ENCODE assay signal across 16 cellular contexts in genomic region chr13:113023694-113024430, GRCh38. TPM values are rescaled to one million over a fixed set of nuclear protein-coding genes. Genes with fewer than 3 reads are reported as not detected.
A peak's percentile ranks its signal among the peaks of the same experiment; 100 is the strongest.
DNase-seq lines count a peak whose midpoint lies in the region; ATAC-seq and TF ChIP-seq lines count a peak whose summit lies in the region.
"Had no signal": no experiment of that assay in that cellular context is flagged by ENCODE, and none has a peak within 500 bp of the region (broad histone marks: within the 10 kb centered on the region; RNA-seq: fewer than 3 reads in every experiment).

No MANE protein-coding gene starts in this region.

- H3K9me2 ChIP-seq in GM23338 (ENCODE audit: insufficient read depth), result no peaks in the 10 kb centered on the region

- H3K27ac ChIP-seq in GM23338 (ENCODE audit: low read depth) (peak overlapping the region; percentile 79), Panc1 (ENCODE audit: low read length) (no peak overlapping the region), neural progenitor cell (no peak overlapping the region)
- H3K27ac ChIP-seq: KMS-11, SJCRH30 had no signal

- H3F3A ChIP-seq in GM23338 (replicated peaks; ENCODE audit: low read depth) (0 out of 2 replicates have a peak, but pooled peaks cover 4% of the 10 kb centered on the region), neural progenitor cell (ENCODE audit: low read depth) (peaks cover 25% of the 10 kb centered on the region)

- H3K36me3 ChIP-seq in GM23338 (ENCODE audit: insufficient read depth) (no peaks in the 10 kb centered on the region), Panc1 (ENCODE audit: control insufficient read depth, insufficient read depth, low read length) (no peaks in the 10 kb centered on the region), neural progenitor cell (no peaks in the 10 kb centered on the region)
- H3K36me3 ChIP-seq: MG63, SJCRH30 had no signal

- no peak for TF ChIP-seq CTCF in GM23338 (conservative IDR thresholded peaks at IDR 0.05; ENCODE audit: low read depth in 2 of 2)
- TF ChIP-seq CTCF in Panc1 (IDR thresholded peaks at IDR 0.05), result no peak
- TF ChIP-seq CTCF in neural progenitor cell (IDR thresholded peaks at IDR 0.05), result no peak

- no peaks in the 10 kb centered on the region for H3K79me2 ChIP-seq in GM23338 (replicated peaks; ENCODE audit: insufficient read depth)
- H3K79me2 ChIP-seq in neural progenitor cell (ENCODE audit: low read depth), result no peaks in the 10 kb centered on the region

- no peaks in the 10 kb centered on the region for H3K27me3 ChIP-seq in GM23338 (ENCODE audit: insufficient read depth)
- no peaks in the 10 kb centered on the region for H3K27me3 ChIP-seq in Panc1 (ENCODE audit: control insufficient read depth, insufficient read depth, low read length)
- H3K27me3 ChIP-seq in neural progenitor cell, result no peaks in the 10 kb centered on the region
- H3K27me3 ChIP-seq: SJCRH30 had no signal

- H4K20me1 ChIP-seq in GM23338 (replicated peaks; ENCODE audit: insufficient read depth), result no peaks in the 10 kb centered on the region
- H4K20me1 ChIP-seq in neural progenitor cell (ENCODE audit: low read depth), result peaks cover 31% of the 10 kb centered on the region

- ATAC-seq in GM23338 (no peak), Panc1 (0 out of 2 replicates have a peak, but pooled peaks have one; percentile 32), left colon (peak; percentile 6), HG03045 (IDR thresholded peaks at IDR 0.05; ENCODE audit: unreplicated experiment) (no peak), HG03342 (IDR thresholded peaks at IDR 0.05; ENCODE audit: unreplicated experiment) (no peak)

- H3K4me3 Mint-ChIP-seq in GM23338 (no peak overlapping the region), neural progenitor cell (peak overlapping the region; percentile 88)

- H3K4me1 Mint-ChIP-seq in GM23338, result peaks cover 16% of the 10 kb centered on the region
- H3K4me1 Mint-ChIP-seq in neural progenitor cell, result peaks cover 34% of the 10 kb centered on the region

- no peak overlapping the region for H3K4me3 ChIP-seq in GM23338
- H3K4me3 ChIP-seq in Panc1 (ENCODE audit: low read depth in 2 of 2, low read length in 2 of 2), result no peak overlapping the region
- no peak overlapping the region for H3K4me3 ChIP-seq in neural progenitor cell
- H3K4me3 ChIP-seq: MG63, SJCRH30 had no signal

- intact Hi-C loops in Panc1 (cut with micrococcal nuclease; ENCODE audit: unreplicated experiment) (no loop called here), left colon (cut with DNase I, micrococcal nuclease) (no loop called here)

- DNase-seq in GM23338 (ENCODE audit: low spot score) (no peak), Panc1 (ENCODE audit: low read depth, low spot score) (no peak), left colon (no peak), neural progenitor cell (ENCODE audit: low spot score) (no peak), NCI-H146 (lab: John Stamatoyannopoulos, UW) (no peak), NCI-H1417 treated with DMSO at 0.1 percent for 48 hours (lab: John Stamatoyannopoulos, UW) (no peak)
- DNase-seq: DMS53, HCEC 1CT, MG63, NCI-H1092 treated with DMSO at 0.1 percent for 48 hours, NCI-H1930, NCI-H510A treated with DMSO at 0.1 percent for 48 hours had no signal

- H3K9me3 Mint-ChIP-seq in GM23338, result no peaks in the 10 kb centered on the region
- peaks cover 4% of the 10 kb centered on the region for H3K9me3 Mint-ChIP-seq in neural progenitor cell

- H3K9ac ChIP-seq in neural progenitor cell, result no peak overlapping the region
- H3K9ac ChIP-seq: KMS-11 had no signal

- in situ Hi-C loops in Panc1 (cut with HindIII; ENCODE audit: low pct_unique_long_range_greater_than_20kb, low sequenced_read_pairs), result no loop called here

- H3K27me3 Mint-ChIP-seq in GM23338 (ENCODE audit: insufficient read depth, low read depth, poor library complexity) (no peaks in the 10 kb centered on the region), neural progenitor cell (ENCODE audit: insufficient read depth, low read depth) (peaks cover 27% of the 10 kb centered on the region)

- H3K4me1 ChIP-seq in GM23338 (ENCODE audit: insufficient read depth), result peaks cover 8% of the 10 kb centered on the region; the same call in 1 of the 2 replicates
- no peaks in the 10 kb centered on the region for H3K4me1 ChIP-seq in Panc1 (ENCODE audit: control insufficient read depth, insufficient read depth, low read length)
- peaks cover 25% of the 10 kb centered on the region for H3K4me1 ChIP-seq in neural progenitor cell
- H3K4me1 ChIP-seq: SJCRH30 had no signal

- POLR2A ChIA-PET in Panc1 (lab: Charles Lee), result no interaction called here

- H3K9me3 ChIP-seq in Panc1 (ENCODE audit: control insufficient read depth, insufficient read depth, low read depth, low read length) (no peaks in the 10 kb centered on the region), neural progenitor cell (ENCODE audit: low read depth) (no peaks in the 10 kb centered on the region)
- H3K9me3 ChIP-seq: MG63, SJCRH30 had no signal

- H3K27ac Mint-ChIP-seq in GM23338, result peak overlapping the region; percentile 74; the same call in 1 of the 2 replicates
- H3K27ac Mint-ChIP-seq in neural progenitor cell, result peak overlapping the region; percentile 99

- CTCF ChIA-PET in Panc1 (lab: Charles Lee), result no interaction called here

- no peak overlapping the region for H2AFZ ChIP-seq in GM23338
- H2AFZ ChIP-seq in neural progenitor cell (replicated peaks), result no peak overlapping the region

- no TSS peak for BruUV-seq in Panc1 (replicated peaks; lab: Mats Ljungman, UMichigan)

- H3K4me2 ChIP-seq in GM23338 (0 out of 2 replicates have a peak overlapping the region, but pooled peaks have one; percentile 26), neural progenitor cell (peak overlapping the region; percentile 76)
- H3K4me2 ChIP-seq: KMS-11 had no signal

- H3K36me3 Mint-ChIP-seq in GM23338 (ENCODE audit: low read depth) (no peaks in the 10 kb centered on the region), neural progenitor cell (peaks cover 20% of the 10 kb centered on the region)

TF ChIP-seq in GM23338, 12 proteins besides CTCF, POLR2A, EP300 and RAD21 (continues in another document):
- TF ChIP-seq ZNF114 (CRISPR knock-in tag; IDR thresholded peaks at IDR 0.05), result no peak
- no peak for TF ChIP-seq STAT1 (IDR thresholded peaks at IDR 0.05; ENCODE audit: unreplicated experiment)
- no peak for TF ChIP-seq ETS1 (IDR thresholded peaks at IDR 0.05)
- no peak for TF ChIP-seq CREB1 (CRISPR knock-in tag; IDR thresholded peaks at IDR 0.05; ENCODE audit: low read depth)
- TF ChIP-seq POLR2AphosphoS5 (IDR thresholded peaks at IDR 0.05; ENCODE audit: low read depth), result no peak
- no peak for TF ChIP-seq ZNF331 (CRISPR knock-in tag; IDR thresholded peaks at IDR 0.05; ENCODE audit: low read depth)
- no peak for TF ChIP-seq REST (IDR thresholded peaks at IDR 0.05; ENCODE audit: unreplicated experiment)

RNA-seq across cellular contexts. Expression of gene MCF2L, which starts 54.8 kb away (rescaled TPM):
- 22.9 and 25.6 TPM in 2 replicates for total RNA-seq in GM23338 (2014; rRNA removed; shearing (Covaris generic))
- polyA plus RNA-seq in GM23338 (2016; fragmentation: Nextera tagmentation; extraction: Ambion mirVana), result 4.8 and 7.4 TPM in 2 replicates
- 0.57 TPM for total RNA-seq in Panc1 (2021; ENCODE audit: unreplicated experiment)
- polyA plus RNA-seq in Panc1 (2012; ENCODE audit: insufficient read length), result 0.74 TPM
- total RNA-seq in left colon, result 100 to 1,000 TPM in 1 of 2 donors, 10 to 100 TPM in 1; 86.9 to 101 TPM
- 40.4 and 59.2 TPM in 2 replicates for total RNA-seq in neural progenitor cell (ENCODE audit: low replicate concordance)

Comparison
In these comparisons a context has a peak if more than half of its experiments do, and no peak if none do; other contexts are left out.
1. ATAC-seq: peak in Panc1 (single experiment) and left colon (single experiment); none in GM23338 (single experiment), HG03045 (single experiment) and HG03342 (single experiment).
2. RNA of gene MCF2L, which starts 54.8 kb away (total RNA-seq): 86.9 to 101 TPM in left colon, 40.4 to 59.2 TPM in neural progenitor cell and 22.9 to 25.6 TPM in GM23338; 0.57 TPM in Panc1 (single experiment); every median in the first group is over 10 times any median in the second.